ENCODE assay signal across 18 cellular contexts in genomic region chr15:33654859-33655258, GRCh38.
DNase-seq lines count a peak whose midpoint lies in the region; ATAC-seq and TF ChIP-seq lines count a peak whose summit lies in the region.
"Had no signal": no experiment of that assay in that cellular context is flagged by ENCODE, and none has a peak within 500 bp of the region (broad histone marks: within the 10 kb centered on the region; RNA-seq: fewer than 3 reads in every experiment).

No MANE protein-coding gene starts in this region.

- CTCF ChIA-PET in activated CD4-positive, alpha-beta T cell treated with anti-CD3 and anti-CD28 coated beads for 36 hours (lab: Charles Lee) = no interaction called here

- H3K4me1 ChIP-seq in testis (no peaks in the 10 kb centered on the region), aorta (ENCODE audit: control insufficient read depth in 1 of 2, insufficient read depth in 2 of 2, low read length in 2 of 2) (no peaks in the 10 kb centered on the region)
- H3K4me1 ChIP-seq: right lobe of liver had no signal

- H3K27me3 ChIP-seq in testis (no peaks in the 10 kb centered on the region), aorta (ENCODE audit: control insufficient read depth in 1 of 2, insufficient read depth in 2 of 2, low read length in 1 of 2) (no peaks in the 10 kb centered on the region)
- H3K27me3 ChIP-seq: right lobe of liver, thyroid gland had no signal

- H3K4me3 ChIP-seq in fibroblast of mammary gland (ENCODE audit: control insufficient read depth, low read depth, low read length) = no peak overlapping the region
- no peak overlapping the region for H3K4me3 ChIP-seq in testis
- no peak overlapping the region for H3K4me3 ChIP-seq in aorta (ENCODE audit: low read length in 2 of 2)
- H3K4me3 ChIP-seq: right lobe of liver, thyroid gland had no signal

- WGBS in testis, 2 donors = 72 to 78% methylated on average over 3 of the region's 3 CpGs
- 65% methylated on average over 3 of the region's 3 CpGs for WGBS in aorta, 2 donors

- no peak overlapping the region for H3K27ac Mint-ChIP-seq in activated CD4-positive, alpha-beta T cell treated with anti-CD3 and anti-CD28 coated beads for 36 hours
- H3K27ac Mint-ChIP-seq: activated naive CD8-positive, alpha-beta T cell had no signal

- no peak for ATAC-seq in activated CD4-positive, alpha-beta T cell treated with anti-CD3 and anti-CD28 coated beads for 36 hours
- ATAC-seq in GM21367 (IDR thresholded peaks at IDR 0.05; ENCODE audit: unreplicated experiment) (no peak), aorta (ENCODE audit: low FRiP score) (no peak)
- ATAC-seq: right lobe of liver had no signal

- no peak for TF ChIP-seq POLR2A in testis (IDR thresholded peaks at IDR 0.05)

- no peak overlapping the region for H3K4me3 Mint-ChIP-seq in activated CD4-positive, alpha-beta T cell treated with anti-CD3 and anti-CD28 coated beads for 36 hours
- H3K4me3 Mint-ChIP-seq: activated naive CD8-positive, alpha-beta T cell had no signal

- H3K27ac ChIP-seq in testis (no peak overlapping the region), aorta (ENCODE audit: low read depth in 1 of 2, low read length in 2 of 2) (no peak overlapping the region)
- H3K27ac ChIP-seq: right lobe of liver, thyroid gland had no signal

- no peaks in the 10 kb centered on the region for H3K36me3 Mint-ChIP-seq in activated CD4-positive, alpha-beta T cell treated with anti-CD3 and anti-CD28 coated beads for 36 hours (ENCODE audit: low read depth)
- H3K36me3 Mint-ChIP-seq: activated naive CD8-positive, alpha-beta T cell had no signal

- intact Hi-C loops in activated CD4-positive, alpha-beta T cell treated with anti-CD3 and anti-CD28 coated beads for 36 hours (cut with DNase I, micrococcal nuclease) = no loop called here
- intact Hi-C loops in testis (cut with DNase I; ENCODE audit: low total_unique reads) = no loop called here
- intact Hi-C loops in aorta (cut with DNase I) = no loop called here

- H3K36me3 ChIP-seq in testis (ENCODE audit: low read depth, missing control alignments) (no peaks in the 10 kb centered on the region), aorta (ENCODE audit: control insufficient read depth in 1 of 2, insufficient read depth in 2 of 2, low read length in 1 of 2) (no peaks in the 10 kb centered on the region)
- H3K36me3 ChIP-seq: right lobe of liver, thyroid gland had no signal

- peaks cover 2% of the 10 kb centered on the region for H3K4me1 Mint-ChIP-seq in activated CD4-positive, alpha-beta T cell treated with anti-CD3 and anti-CD28 coated beads for 36 hours

- POLR2A ChIA-PET in activated CD4-positive, alpha-beta T cell treated with anti-CD3 and anti-CD28 coated beads for 36 hours (lab: Charles Lee) = no interaction called here

- peaks cover 6% of the 10 kb centered on the region for H3K27me3 Mint-ChIP-seq in activated CD4-positive, alpha-beta T cell treated with anti-CD3 and anti-CD28 coated beads for 36 hours
- H3K27me3 Mint-ChIP-seq: activated naive CD8-positive, alpha-beta T cell had no signal

- no peaks in the 10 kb centered on the region for H3K9me3 Mint-ChIP-seq in activated CD4-positive, alpha-beta T cell treated with anti-CD3 and anti-CD28 coated beads for 36 hours (ENCODE audit: low read depth)

- TF ChIP-seq CTCF in fibroblast of mammary gland (conservative IDR thresholded peaks at IDR 0.05; ENCODE audit: control insufficient read depth, insufficient read depth, low read depth, low read length) (peak; percentile 7), testis (IDR thresholded peaks at IDR 0.05) (no peak)

- peak; percentile 16 for DNase-seq in activated CD4-positive, alpha-beta T cell treated with anti-CD3 and anti-CD28 coated beads for 36 hours
- no peak for DNase-seq in activated CD4-positive, alpha-beta T cell treated with anti-CD3 and anti-CD28 coated beads for 4 hours
- DNase-seq in NCI-H524 treated with DMSO at 0.1 percent for 48 hours (lab: John Stamatoyannopoulos, UW) (peak; percentile 31), fibroblast of mammary gland (ENCODE audit: low read depth) (peak; percentile 37), testis (peak; percentile 35), activated T-cell treated with anti-CD3 and anti-CD28 coated beads for 4 hours (no peak), aorta (no peak)
- DNase-seq: activated CD4-positive, CD25-positive, alpha-beta regulatory T cell treated with anti-CD3 and anti-CD28 coated beads, Interleukin-2, amount 50 U/mL, for 72 hours; activated CD8-positive, alpha-beta memory T cell treated with anti-CD3 and anti-CD28 coated beads, Interleukin-2, amount 50 U/mL, for 48 hours; effector CD8-positive, alpha-beta T cell; HCEC 1CT; mesenchymal stem cell; NCI-H1092 treated with DMSO at 0.1 percent for 48 hours; right lobe of liver; stimulated activated CD4-positive, alpha-beta T cell treated with anti-CD3 and anti-CD28 coated beads, Interleukin-4, amount 100 ng/mL, for 1 hour had no signal

- no peaks in the 10 kb centered on the region for H3K9me3 ChIP-seq in testis
- H3K9me3 ChIP-seq in aorta (ENCODE audit: control insufficient read depth, low read length) = no peaks in the 10 kb centered on the region
- H3K9me3 ChIP-seq: right lobe of liver, thyroid gland had no signal

Comparison
In these comparisons a context has a peak if more than half of its experiments do, and no peak if none do; other contexts are left out.
1. DNase-seq: peak in activated CD4-positive, alpha-beta T cell treated with anti-CD3 and anti-CD28 coated beads for 36 hours (single experiment), NCI-H524 treated with DMSO at 0.1 percent for 48 hours (single experiment), fibroblast of mammary gland (single experiment) and testis (single experiment); none in activated CD4-positive, alpha-beta T cell treated with anti-CD3 and anti-CD28 coated beads for 4 hours (0 of 2), activated T-cell treated with anti-CD3 and anti-CD28 coated beads for 4 hours (single experiment) and aorta (0 of 2).